1 cellular context compared by ENCODE assay signal in genomic region chr7:36404639-36405408, GRCh38.
A peak's percentile ranks its signal among the peaks of the same experiment; 100 is the strongest.
TF ChIP-seq lines count a peak whose summit lies in the region.

No MANE protein-coding gene starts in this region.

TF ChIP-seq in K562, 482 proteins besides CTCF, POLR2A, EP300 and RAD21 (continues in another document):
- TF ChIP-seq DACH1 (IDR thresholded peaks at IDR 0.05; ENCODE audit: partially characterized antibody) (no peak), SMAD3 (CRISPR knock-in tag; conservative IDR thresholded peaks at IDR 0.05) (0 out of 2 replicates have a peak, but pooled peaks have one; percentile 58), ZNF766 (CRISPR knock-in tag; conservative IDR thresholded peaks at IDR 0.05) (0 out of 2 replicates have a peak, but pooled peaks have one; percentile 35), ZNF184 (CRISPR knock-in tag; IDR thresholded peaks at IDR 0.05) (no peak), ZNF354B (CRISPR knock-in tag; IDR thresholded peaks at IDR 0.05) (no peak), CREB3 (tag; conservative IDR thresholded peaks at IDR 0.05; ENCODE audit: low read depth) (no peak), POU5F1 (IDR thresholded peaks at IDR 0.05; ENCODE audit: borderline replicate concordance, low read depth, low read length, partially characterized antibody) (no peak), TRIM24 (IDR thresholded peaks at IDR 0.05) (no peak), RB1 (IDR thresholded peaks at IDR 0.05; ENCODE audit: low read depth) (no peak), TBP (optimal IDR thresholded peaks at IDR 0.05; ENCODE audit: low read depth, low read length) (no peak), POLR2G (IDR thresholded peaks at IDR 0.05; ENCODE audit: low read depth, low read length) (no peak), ZNF589 (CRISPR knock-in tag; IDR thresholded peaks at IDR 0.05; ENCODE audit: low read depth) (0 out of 2 replicates have a peak, but pooled peaks have one; percentile 44), L3MBTL2 (IDR thresholded peaks at IDR 0.05) (0 out of 2 replicates have a peak, but pooled peaks have one; percentile 15), POLR2AphosphoS2 (IDR thresholded peaks at IDR 0.05; ENCODE audit: low read length) (no peak), YY1 (IDR thresholded peaks at IDR 0.05; ENCODE audit: borderline replicate concordance in 1 of 3, control insufficient read depth in 1 of 3, extremely low read depth in 1 of 3, insufficient read depth in 3 of 3, insufficient read length in 1 of 3, insufficient replicate concordance in 2 of 3, low read depth in 1 of 3, low read length in 2 of 3) (no peak), ZC3H4 (CRISPR knock-in tag; IDR thresholded peaks at IDR 0.05; ENCODE audit: borderline replicate concordance) (no peak), MEIS2 (IDR thresholded peaks at IDR 0.05; ENCODE audit: partially characterized antibody) (peak; percentile 16), NFRKB (IDR thresholded peaks at IDR 0.05; ENCODE audit: low read depth) (no peak), ARID1B (IDR thresholded peaks at IDR 0.05) (0 out of 2 replicates have a peak, but pooled peaks have one; percentile 22), ARID2 (IDR thresholded peaks at IDR 0.05) (no peak), NCOA4 (IDR thresholded peaks at IDR 0.05; ENCODE audit: partially characterized antibody) (no peak), POLR2H (tag; IDR thresholded peaks at IDR 0.05; ENCODE audit: low read depth) (no peak), BHLHE40 (IDR thresholded peaks at IDR 0.05; ENCODE audit: low read length) (no peak), HEY1 (CRISPR knock-in tag; IDR thresholded peaks at IDR 0.05; ENCODE audit: borderline replicate concordance) (peak; percentile 74; the same call in 1 of the 2 replicates), KLF6 (CRISPR knock-in tag; IDR thresholded peaks at IDR 0.05; ENCODE audit: borderline replicate concordance) (no peak), MCM5 (IDR thresholded peaks at IDR 0.05; ENCODE audit: low read depth) (no peak), PBX2 (CRISPR knock-in tag; IDR thresholded peaks at IDR 0.05; ENCODE audit: low read depth) (no peak), PBX2 (tag; conservative IDR thresholded peaks at IDR 0.05; ENCODE audit: low read depth) (0 out of 2 replicates have a peak, but pooled peaks have one; percentile 41), ZNF668 (CRISPR knock-in tag; IDR thresholded peaks at IDR 0.05) (no peak), MEF2D (tag; conservative IDR thresholded peaks at IDR 0.05; ENCODE audit: low read depth) (peak; percentile 53; the same call in 1 of the 2 replicates), ATF3 (IDR thresholded peaks at IDR 0.05) (no peak), ATF3 (CRISPR knock-in tag; conservative IDR thresholded peaks at IDR 0.05) (no peak), ZNF280B (CRISPR knock-in tag; IDR thresholded peaks at IDR 0.05) (no peak), DPF2 (IDR thresholded peaks at IDR 0.05) (peak; percentile 21; the same call in 1 of the 2 replicates), SAFB2 (IDR thresholded peaks at IDR 0.05; ENCODE audit: borderline replicate concordance, low read depth, low read length, severe bottlenecking) (no peak), ADNP (tag; IDR thresholded peaks at IDR 0.05) (0 out of 2 replicates have a peak, but pooled peaks have one; percentile 18), ILF3 (IDR thresholded peaks at IDR 0.05; ENCODE audit: borderline replicate concordance) (no peak), ZNF239 (CRISPR knock-in tag; IDR thresholded peaks at IDR 0.05) (0 out of 2 replicates have a peak, but pooled peaks have one; percentile 21), MTF1 (CRISPR knock-in tag; IDR thresholded peaks at IDR 0.05; ENCODE audit: borderline replicate concordance) (no peak), SRSF7 (optimal IDR thresholded peaks at IDR 0.05; ENCODE audit: low read depth, low read length) (no peak), SETDB1 (IDR thresholded peaks at IDR 0.05; ENCODE audit: low read length) (no peak), SMARCB1 (IDR thresholded peaks at IDR 0.05; ENCODE audit: insufficient read length, low read depth) (no peak), ZNF592 (IDR thresholded peaks at IDR 0.05) (0 out of 2 replicates have a peak, but pooled peaks have one; percentile 37), ATF1 (CRISPR knock-in tag; IDR thresholded peaks at IDR 0.05) (no peak), ATF1 (tag; IDR thresholded peaks at IDR 0.05) (peak; percentile 18; the same call in 1 of the 2 replicates), LCOR (CRISPR knock-in tag; IDR thresholded peaks at IDR 0.05) (no peak)
- TF ChIP-seq, protein P1, sequence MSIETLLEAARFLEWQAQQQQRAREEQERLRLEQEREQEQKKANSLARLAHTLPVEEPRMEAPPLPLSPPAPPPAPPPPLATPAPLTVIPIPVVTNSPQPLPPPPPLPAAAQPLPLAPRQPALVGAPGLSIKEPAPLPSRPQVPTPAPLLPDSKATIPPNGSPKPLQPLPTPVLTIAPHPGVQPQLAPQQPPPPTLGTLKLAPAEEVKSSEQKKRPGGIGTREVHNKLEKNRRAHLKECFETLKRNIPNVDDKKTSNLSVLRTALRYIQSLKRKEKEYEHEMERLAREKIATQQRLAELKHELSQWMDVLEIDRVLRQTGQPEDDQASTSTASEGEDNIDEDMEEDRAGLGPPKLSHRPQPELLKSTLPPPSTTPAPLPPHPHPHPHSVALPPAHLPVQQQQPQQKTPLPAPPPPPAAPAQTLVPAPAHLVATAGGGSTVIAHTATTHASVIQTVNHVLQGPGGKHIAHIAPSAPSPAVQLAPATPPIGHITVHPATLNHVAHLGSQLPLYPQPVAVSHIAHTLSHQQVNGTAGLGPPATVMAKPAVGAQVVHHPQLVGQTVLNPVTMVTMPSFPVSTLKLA (conservative IDR thresholded peaks at IDR 0.05), result no peak
- TF ChIP-seq, protein P2, sequence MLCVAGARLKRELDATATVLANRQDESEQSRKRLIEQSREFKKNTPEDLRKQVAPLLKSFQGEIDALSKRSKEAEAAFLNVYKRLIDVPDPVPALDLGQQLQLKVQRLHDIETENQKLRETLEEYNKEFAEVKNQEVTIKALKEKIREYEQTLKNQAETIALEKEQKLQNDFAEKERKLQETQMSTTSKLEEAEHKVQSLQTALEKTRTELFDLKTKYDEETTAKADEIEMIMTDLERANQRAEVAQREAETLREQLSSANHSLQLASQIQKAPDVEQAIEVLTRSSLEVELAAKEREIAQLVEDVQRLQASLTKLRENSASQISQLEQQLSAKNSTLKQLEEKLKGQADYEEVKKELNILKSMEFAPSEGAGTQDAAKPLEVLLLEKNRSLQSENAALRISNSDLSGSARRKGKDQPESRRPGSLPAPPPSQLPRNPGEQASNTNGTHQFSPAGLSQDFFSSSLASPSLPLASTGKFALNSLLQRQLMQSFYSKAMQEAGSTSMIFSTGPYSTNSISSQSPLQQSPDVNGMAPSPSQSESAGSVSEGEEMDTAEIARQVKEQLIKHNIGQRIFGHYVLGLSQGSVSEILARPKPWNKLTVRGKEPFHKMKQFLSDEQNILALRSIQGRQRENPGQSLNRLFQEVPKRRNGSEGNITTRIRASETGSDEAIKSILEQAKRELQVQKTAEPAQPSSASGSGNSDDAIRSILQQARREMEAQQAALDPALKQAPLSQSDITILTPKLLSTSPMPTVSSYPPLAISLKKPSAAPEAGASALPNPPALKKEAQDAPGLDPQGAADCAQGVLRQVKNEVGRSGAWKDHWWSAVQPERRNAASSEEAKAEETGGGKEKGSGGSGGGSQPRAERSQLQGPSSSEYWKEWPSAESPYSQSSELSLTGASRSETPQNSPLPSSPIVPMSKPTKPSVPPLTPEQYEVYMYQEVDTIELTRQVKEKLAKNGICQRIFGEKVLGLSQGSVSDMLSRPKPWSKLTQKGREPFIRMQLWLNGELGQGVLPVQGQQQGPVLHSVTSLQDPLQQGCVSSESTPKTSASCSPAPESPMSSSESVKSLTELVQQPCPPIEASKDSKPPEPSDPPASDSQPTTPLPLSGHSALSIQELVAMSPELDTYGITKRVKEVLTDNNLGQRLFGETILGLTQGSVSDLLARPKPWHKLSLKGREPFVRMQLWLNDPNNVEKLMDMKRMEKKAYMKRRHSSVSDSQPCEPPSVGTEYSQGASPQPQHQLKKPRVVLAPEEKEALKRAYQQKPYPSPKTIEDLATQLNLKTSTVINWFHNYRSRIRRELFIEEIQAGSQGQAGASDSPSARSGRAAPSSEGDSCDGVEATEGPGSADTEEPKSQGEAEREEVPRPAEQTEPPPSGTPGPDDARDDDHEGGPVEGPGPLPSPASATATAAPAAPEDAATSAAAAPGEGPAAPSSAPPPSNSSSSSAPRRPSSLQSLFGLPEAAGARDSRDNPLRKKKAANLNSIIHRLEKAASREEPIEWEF (CRISPR knock-in tag; IDR thresholded peaks at IDR 0.05), result 0 out of 2 replicates have a peak, but pooled peaks have one; percentile 41
- TF ChIP-seq, protein P3, sequence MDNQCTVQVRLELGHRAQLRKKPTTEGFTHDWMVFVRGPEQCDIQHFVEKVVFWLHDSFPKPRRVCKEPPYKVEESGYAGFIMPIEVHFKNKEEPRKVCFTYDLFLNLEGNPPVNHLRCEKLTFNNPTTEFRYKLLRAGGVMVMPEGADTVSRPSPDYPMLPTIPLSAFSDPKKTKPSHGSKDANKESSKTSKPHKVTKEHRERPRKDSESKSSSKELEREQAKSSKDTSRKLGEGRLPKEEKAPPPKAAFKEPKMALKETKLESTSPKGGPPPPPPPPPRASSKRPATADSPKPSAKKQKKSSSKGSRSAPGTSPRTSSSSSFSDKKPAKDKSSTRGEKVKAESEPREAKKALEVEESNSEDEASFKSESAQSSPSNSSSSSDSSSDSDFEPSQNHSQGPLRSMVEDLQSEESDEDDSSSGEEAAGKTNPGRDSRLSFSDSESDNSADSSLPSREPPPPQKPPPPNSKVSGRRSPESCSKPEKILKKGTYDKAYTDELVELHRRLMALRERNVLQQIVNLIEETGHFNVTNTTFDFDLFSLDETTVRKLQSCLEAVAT (IDR thresholded peaks at IDR 0.05), result no peak
